In the genomic region with DNA sequence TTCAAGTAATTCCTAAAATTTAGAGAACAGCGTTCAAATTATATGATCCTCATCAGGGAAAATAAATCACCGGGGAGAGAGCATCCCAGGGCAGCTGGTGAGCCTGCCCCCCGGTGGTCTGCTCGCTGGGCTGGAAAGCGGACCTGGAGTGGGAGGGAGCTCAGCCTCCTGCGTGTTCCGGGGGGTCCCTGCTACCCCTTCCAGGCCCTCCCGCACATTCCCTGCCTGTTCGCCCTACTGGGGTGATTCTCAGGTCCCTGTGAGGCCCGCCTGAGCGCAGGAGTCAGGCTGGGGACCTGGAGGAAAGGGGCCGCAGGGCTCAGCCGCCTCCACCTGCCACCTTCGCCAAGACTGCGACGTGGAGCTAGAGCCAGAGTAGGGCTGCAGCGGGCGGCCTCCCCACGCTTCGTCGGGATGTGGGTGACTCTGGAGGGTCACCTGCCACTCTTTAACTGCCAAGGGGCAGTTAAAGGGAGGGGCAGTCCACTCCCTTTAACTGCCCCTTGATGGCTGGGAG, we compare ENCODE assay signal across 1 cellular context.
TF ChIP-seq lines count a peak whose summit lies in the region.

No MANE protein-coding gene starts in this region.

TF ChIP-seq in K562, 482 proteins besides CTCF, POLR2A, EP300 and RAD21:
- no peak for TF ChIP-seq LARP7 (IDR thresholded peaks at IDR 0.05)
- TF ChIP-seq POLR2G (IDR thresholded peaks at IDR 0.05; ENCODE audit: low read depth, low read length) = peak; percentile 63
- TF ChIP-seq SOX6 (IDR thresholded peaks at IDR 0.05) = no peak
- TF ChIP-seq, protein P1, sequence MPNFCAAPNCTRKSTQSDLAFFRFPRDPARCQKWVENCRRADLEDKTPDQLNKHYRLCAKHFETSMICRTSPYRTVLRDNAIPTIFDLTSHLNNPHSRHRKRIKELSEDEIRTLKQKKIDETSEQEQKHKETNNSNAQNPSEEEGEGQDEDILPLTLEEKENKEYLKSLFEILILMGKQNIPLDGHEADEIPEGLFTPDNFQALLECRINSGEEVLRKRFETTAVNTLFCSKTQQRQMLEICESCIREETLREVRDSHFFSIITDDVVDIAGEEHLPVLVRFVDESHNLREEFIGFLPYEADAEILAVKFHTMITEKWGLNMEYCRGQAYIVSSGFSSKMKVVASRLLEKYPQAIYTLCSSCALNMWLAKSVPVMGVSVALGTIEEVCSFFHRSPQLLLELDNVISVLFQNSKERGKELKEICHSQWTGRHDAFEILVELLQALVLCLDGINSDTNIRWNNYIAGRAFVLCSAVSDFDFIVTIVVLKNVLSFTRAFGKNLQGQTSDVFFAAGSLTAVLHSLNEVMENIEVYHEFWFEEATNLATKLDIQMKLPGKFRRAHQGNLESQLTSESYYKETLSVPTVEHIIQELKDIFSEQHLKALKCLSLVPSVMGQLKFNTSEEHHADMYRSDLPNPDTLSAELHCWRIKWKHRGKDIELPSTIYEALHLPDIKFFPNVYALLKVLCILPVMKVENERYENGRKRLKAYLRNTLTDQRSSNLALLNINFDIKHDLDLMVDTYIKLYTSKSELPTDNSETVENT (CRISPR knock-in tag; IDR thresholded peaks at IDR 0.05) = no peak
- TF ChIP-seq, protein P2, sequence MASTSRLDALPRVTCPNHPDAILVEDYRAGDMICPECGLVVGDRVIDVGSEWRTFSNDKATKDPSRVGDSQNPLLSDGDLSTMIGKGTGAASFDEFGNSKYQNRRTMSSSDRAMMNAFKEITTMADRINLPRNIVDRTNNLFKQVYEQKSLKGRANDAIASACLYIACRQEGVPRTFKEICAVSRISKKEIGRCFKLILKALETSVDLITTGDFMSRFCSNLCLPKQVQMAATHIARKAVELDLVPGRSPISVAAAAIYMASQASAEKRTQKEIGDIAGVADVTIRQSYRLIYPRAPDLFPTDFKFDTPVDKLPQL (IDR thresholded peaks at IDR 0.05; ENCODE audit: extremely low read depth, insufficient read length) = no peak
- peak; percentile 67 for TF ChIP-seq RBM22 (IDR thresholded peaks at IDR 0.05; ENCODE audit: low read depth, low read length, poor library complexity, severe bottlenecking)
- TF ChIP-seq SAP30 (IDR thresholded peaks at IDR 0.05; ENCODE audit: borderline replicate concordance, insufficient read depth, low read depth, low read length, poor library complexity, severe bottlenecking) = no peak
- no peak for TF ChIP-seq KLF16 (IDR thresholded peaks at IDR 0.05)
- TF ChIP-seq SLC30A9 (CRISPR knock-in tag; IDR thresholded peaks at IDR 0.05) = no peak
- TF ChIP-seq, protein P3, sequence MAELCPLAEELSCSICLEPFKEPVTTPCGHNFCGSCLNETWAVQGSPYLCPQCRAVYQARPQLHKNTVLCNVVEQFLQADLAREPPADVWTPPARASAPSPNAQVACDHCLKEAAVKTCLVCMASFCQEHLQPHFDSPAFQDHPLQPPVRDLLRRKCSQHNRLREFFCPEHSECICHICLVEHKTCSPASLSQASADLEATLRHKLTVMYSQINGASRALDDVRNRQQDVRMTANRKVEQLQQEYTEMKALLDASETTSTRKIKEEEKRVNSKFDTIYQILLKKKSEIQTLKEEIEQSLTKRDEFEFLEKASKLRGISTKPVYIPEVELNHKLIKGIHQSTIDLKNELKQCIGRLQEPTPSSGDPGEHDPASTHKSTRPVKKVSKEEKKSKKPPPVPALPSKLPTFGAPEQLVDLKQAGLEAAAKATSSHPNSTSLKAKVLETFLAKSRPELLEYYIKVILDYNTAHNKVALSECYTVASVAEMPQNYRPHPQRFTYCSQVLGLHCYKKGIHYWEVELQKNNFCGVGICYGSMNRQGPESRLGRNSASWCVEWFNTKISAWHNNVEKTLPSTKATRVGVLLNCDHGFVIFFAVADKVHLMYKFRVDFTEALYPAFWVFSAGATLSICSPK (IDR thresholded peaks at IDR 0.05; ENCODE audit: borderline replicate concordance) = no peak
- TF ChIP-seq HEY1 (CRISPR knock-in tag; IDR thresholded peaks at IDR 0.05; ENCODE audit: borderline replicate concordance) = no peak
